1 cellular context compared by ENCODE assay signal in genomic region chr17:29565643-29566472, GRCh38.
TF ChIP-seq lines count a peak whose summit lies in the region.

No MANE protein-coding gene starts in this region.

TF ChIP-seq in HEK293, 187 proteins besides CTCF, POLR2A, EP300 and RAD21:
- TF ChIP-seq ZNF394 (tag by site-specific recombination; IDR thresholded peaks at IDR 0.05; ENCODE audit: borderline replicate concordance) (no peak), YY2 (tag by site-specific recombination; IDR thresholded peaks at IDR 0.05) (no peak), ZNF449 (tag by site-specific recombination; IDR thresholded peaks at IDR 0.05) (0 out of 2 replicates have a peak, but pooled peaks have one; percentile 43), PBX3 (CRISPR knock-in tag; IDR thresholded peaks at IDR 0.05) (peak; percentile 45; the same call in 1 of the 2 replicates), ZNF335 (tag by site-specific recombination; conservative IDR thresholded peaks at IDR 0.05) (peak; percentile 61), ZNF600 (tag by site-specific recombination; IDR thresholded peaks at IDR 0.05) (peak; percentile 55)
TF ChIP-seq in HEK293: peak in this region for 4.
